Comparison of ENCODE assay signal across 15 cellular contexts in genomic region chr1:9058465-9058864, GRCh38. TPM values are rescaled to one million over a fixed set of nuclear protein-coding genes. Genes with fewer than 3 reads are reported as not detected.
DNase-seq lines count a peak whose midpoint lies in the region; ATAC-seq and TF ChIP-seq lines count a peak whose summit lies in the region.
"Had no signal": no experiment of that assay in that cellular context is flagged by ENCODE, and none has a peak within 500 bp of the region (broad histone marks: within the 10 kb centered on the region; RNA-seq: fewer than 3 reads in every experiment).

No MANE protein-coding gene starts in this region.

- no peaks in the 10 kb centered on the region for H3K36me3 ChIP-seq in RWPE2 (ENCODE audit: low read depth)
- peaks cover 3 to 4% of the 10 kb centered on the region in 2 donors for H3K36me3 ChIP-seq in psoas muscle (ENCODE audit: insufficient read depth in 1 of 2, low read depth in 1 of 2)

- H3K27ac ChIP-seq in RWPE2 (ENCODE audit: poor library complexity, severe bottlenecking): no peak overlapping the region
- H3K27ac ChIP-seq in psoas muscle: peak overlapping the region; percentile 66

- no peaks in the 10 kb centered on the region for H3K9me3 ChIP-seq in RWPE2 (ENCODE audit: severe bottlenecking)
- no peaks in the 10 kb centered on the region for H3K9me3 ChIP-seq in psoas muscle
- H3K9me3 ChIP-seq: Caco-2, SK-N-SH had no signal

- ATAC-seq in RWPE2 (ENCODE audit: low read depth) (0 out of 3 replicates have a peak, but pooled peaks have one; percentile 21), psoas muscle (peak; percentile 74 to 80 (median 79))

- intact Hi-C loops in psoas muscle (cut with DNase I): no loop called here

- no peak overlapping the region for H3K4me3 ChIP-seq in RWPE2 (ENCODE audit: severe bottlenecking)
- H3K4me3 ChIP-seq in fibroblast of villous mesenchyme (ENCODE audit: low read depth, low read length): no peak overlapping the region
- H3K4me3 ChIP-seq in psoas muscle: no peak overlapping the region

- TF ChIP-seq CTCF in RWPE2 (IDR thresholded peaks at IDR 0.05; ENCODE audit: poor library complexity, severe bottlenecking): no peak
- TF ChIP-seq CTCF in fibroblast of villous mesenchyme (IDR thresholded peaks at IDR 0.05; ENCODE audit: insufficient read depth, low read depth, low read length): peak; percentile 46
- TF ChIP-seq CTCF in psoas muscle (IDR thresholded peaks at IDR 0.05): peak; percentile 54

- no peaks in the 10 kb centered on the region for H3K27me3 ChIP-seq in RWPE2 (ENCODE audit: insufficient read depth, poor library complexity, severe bottlenecking)
- H3K27me3 ChIP-seq in psoas muscle (ENCODE audit: insufficient read depth in 3 of 3, low read length in 2 of 3): no peaks in the 10 kb centered on the region

- DNase-seq in GM03348 (ENCODE audit: low spot score) (peak; percentile 32), RWPE2 (ENCODE audit: low spot score) (no peak), fibroblast of villous mesenchyme (ENCODE audit: low read depth) (peak; percentile 39), psoas muscle (peak; percentile 35 to 70), H4 (ENCODE audit: low spot score) (no peak), GDM1 (lab: John Stamatoyannopoulos, UW) (no peak), anterior cingulate cortex (lab: John Stamatoyannopoulos, UW) (no peak)
- DNase-seq in stimulated activated CD4-positive, alpha-beta T cell treated with anti-CD3 and anti-CD28 coated beads, Interleukin-2, amount 100 ng/mL, for 48 hours: no peak
- DNase-seq: activated B cell treated with CpG ODN at 0.5 μM for 24 hours; activated T-cell treated with anti-CD3 and anti-CD28 coated beads, Interleukin-2, amount 50 U/mL, for 48 hours; NCI-H2081 treated with DMSO at 0.1 percent for 48 hours; SK-N-SH had no signal

- H3K4me1 ChIP-seq in RWPE2 (ENCODE audit: insufficient read depth, poor library complexity, severe bottlenecking) (no peaks in the 10 kb centered on the region), psoas muscle (peaks cover 27% of the 10 kb centered on the region)
- H3K4me1 ChIP-seq: Caco-2 had no signal

- 12 to 24% (median 22%) methylated on average over 2 of the region's 2 CpGs for WGBS in psoas muscle, 3 donors

RNA-seq across cellular contexts. Expression of gene SLC2A5, which starts 11.0 kb away (rescaled TPM):
- total RNA-seq in fibroblast of villous mesenchyme: 0.97 and 2.2 TPM in 2 replicates
- total RNA-seq in psoas muscle: 10 to 100 TPM; 12.8 to 97.9 (median 55.5) TPM
- polyA plus RNA-seq in psoas muscle: 10 to 100 TPM; 13.2 to 36.8 (median 31.7) TPM
- 0.47 and 1.7 TPM in 2 replicates for total RNA-seq in H4 (2014; rRNA removed; shearing (Covaris generic))

RNA-seq across cellular contexts. Expression of gene SLC2A7, which starts 32.2 kb away (rescaled TPM):
- total RNA-seq in fibroblast of villous mesenchyme (not detected in 2 replicates), psoas muscle (not detected)
- polyA plus RNA-seq in psoas muscle: not detected
- total RNA-seq in H4 (2014; rRNA removed; shearing (Covaris generic)): not detected in 2 replicates
- total RNA-seq: activated B cell treated with CpG ODN at 0.5 μM for 24 hours, astrocyte, Caco-2, mononuclear cell had no signal
- polyA plus RNA-seq: SK-N-SH had no signal

Comparison
In these comparisons a context has a peak if more than half of its experiments do, and no peak if none do; other contexts are left out.
1. DNase-seq: peak in GM03348 (single experiment), fibroblast of villous mesenchyme (single experiment) and psoas muscle (2 of 2); none in RWPE2 (single experiment), H4 (single experiment), GDM1 (single experiment), anterior cingulate cortex (0 of 58) and stimulated activated CD4-positive, alpha-beta T cell treated with anti-CD3 and anti-CD28 coated beads, Interleukin-2, amount 100 ng/mL, for 48 hours (0 of 2).